ENCODE assay signal across 23 cellular contexts in genomic region chr3:72639736-72640135, GRCh38.
"Had no signal": no experiment of that assay in that cellular context is flagged by ENCODE, and none has a peak within 500 bp of the region (broad histone marks: within the 10 kb centered on the region; RNA-seq: fewer than 3 reads in every experiment).

No MANE protein-coding gene starts in this region.

- H3K27ac Mint-ChIP-seq: activated B cell treated with CpG ODN at 0.5 μM for 24 hours; activated CD4-positive, alpha-beta T cell treated with anti-CD3 and anti-CD28 coated beads, Interleukin-2, amount 10 ng/mL, durations not matched to agents 24 days and 14 days; activated naive CD8-positive, alpha-beta T cell treated with anti-CD3 and anti-CD28 coated beads for 36 hours; activated T-helper 1 cell treated with anti-CD3 and anti-CD28 coated beads, Interleukin-12 subunit alpha, Interleukin-12 subunit beta, Interleukin-2, Interleukin-4 antibody, amounts not matched to agents 30 ng/mL and 10 ng/mL and 1 ng/mL, durations not matched to agents 14 hours and 24 hours and 36 hours; brain; mesothelial cell of epicardium; nephron progenitor cell had no signal

- H3K27ac ChIP-seq: colonic mucosa, sigmoid colon, thyroid gland had no signal

- H3K9me3 Mint-ChIP-seq: activated B cell treated with CpG ODN at 0.5 μM for 24 hours; activated naive CD8-positive, alpha-beta T cell treated with anti-CD3 and anti-CD28 coated beads for 36 hours; activated T-helper 1 cell treated with anti-CD3 and anti-CD28 coated beads, Interleukin-12 subunit alpha, Interleukin-12 subunit beta, Interleukin-2, Interleukin-4 antibody, amounts not matched to agents 30 ng/mL and 10 ng/mL and 1 ng/mL, durations not matched to agents 14 hours and 24 hours and 36 hours had no signal

- H3K4me3 ChIP-seq: colonic mucosa, lung, sigmoid colon, thyroid gland had no signal

- H3K27me3 ChIP-seq: colonic mucosa, thyroid gland had no signal

- H3K36me3 Mint-ChIP-seq: activated naive CD8-positive, alpha-beta T cell treated with anti-CD3 and anti-CD28 coated beads for 36 hours; brain; mesothelial cell of epicardium had no signal

- DNase-seq: activated B cell treated with CpG ODN at 0.5 μM for 24 hours; activated CD4-positive, alpha-beta T cell treated with anti-CD3 and anti-CD28 coated beads, Interleukin-2, amount 10 ng/mL, durations not matched to agents 24 days and 14 days; activated CD8-positive, alpha-beta memory T cell treated with anti-CD3 and anti-CD28 coated beads for 24 hours; activated naive CD8-positive, alpha-beta T cell treated with anti-CD3 and anti-CD28 coated beads for 36 hours; anterior cingulate cortex; central memory CD4-positive, alpha-beta T cell; colonic mucosa; erythroblast; head of caudate nucleus; kidney; nephron progenitor cell; nucleus accumbens; posterior cingulate gyrus; sigmoid colon; stimulated activated CD8-positive, alpha-beta memory T cell treated with anti-CD3 and anti-CD28 coated beads, Interleukin-4, amount 100 ng/mL, for 48 hours; stimulated activated naive CD4-positive, alpha-beta T cell treated with Interleukin-2 at 50 U/mL for 16 hours; thyroid gland had no signal

- FAIRE-seq: frontal cortex, kidney had no signal

- H3K27me3 Mint-ChIP-seq: activated CD4-positive, alpha-beta T cell treated with anti-CD3 and anti-CD28 coated beads, Interleukin-2, amount 10 ng/mL, durations not matched to agents 24 days and 14 days had no signal

- H3K4me3 Mint-ChIP-seq: activated B cell treated with CpG ODN at 0.5 μM for 24 hours; activated CD4-positive, alpha-beta T cell treated with anti-CD3 and anti-CD28 coated beads, Interleukin-2, amount 10 ng/mL, durations not matched to agents 24 days and 14 days; activated naive CD8-positive, alpha-beta T cell treated with anti-CD3 and anti-CD28 coated beads for 36 hours; activated T-helper 1 cell treated with anti-CD3 and anti-CD28 coated beads, Interleukin-12 subunit alpha, Interleukin-12 subunit beta, Interleukin-2, Interleukin-4 antibody, amounts not matched to agents 30 ng/mL and 10 ng/mL and 1 ng/mL, durations not matched to agents 14 hours and 24 hours and 36 hours; brain; mesothelial cell of epicardium; nephron progenitor cell had no signal

- H3K9me3 ChIP-seq: colonic mucosa, sigmoid colon, thyroid gland had no signal

- H3K4me1 ChIP-seq: colonic mucosa, sigmoid colon, thyroid gland had no signal

- ATAC-seq: left lobe of liver had no signal

- H3K4me1 Mint-ChIP-seq: brain, mesothelial cell of epicardium had no signal

- H3K36me3 ChIP-seq: colonic mucosa, sigmoid colon, thyroid gland had no signal
